ENCODE assay signal across 8 cellular contexts in genomic region chr5:180315762-180316212, GRCh38. TPM values are rescaled to one million over a fixed set of nuclear protein-coding genes. Genes with fewer than 3 reads are reported as not detected.
DNase-seq lines count a peak whose midpoint lies in the region; ATAC-seq and TF ChIP-seq lines count a peak whose summit lies in the region.

No MANE protein-coding gene starts in this region.

- POLR2A ChIA-PET in GM10248 (lab: Yijun Ruan, JAX): no interaction called here
- POLR2A ChIA-PET in PC-9 (lab: Charles Lee; ENCODE audit: unreplicated experiment): no interaction called here

- DNase-seq in GM10248 (ENCODE audit: extremely low spot score) (peak; percentile 80), PC-9 (peak; percentile 43 to 73), foreskin fibroblast (peak; percentile 44 to 78), upper lobe of left lung (peak; percentile 72 to 88), OCI-M2 (lab: John Stamatoyannopoulos, UW; ENCODE audit: unreplicated experiment) (no peak)
- peak; percentile 56 to 64 for DNase-seq in activated T-helper 1 cell treated with anti-CD3 and anti-CD28 coated beads, Interleukin-2, amount 50 U/mL, for 16 hours (ENCODE audit: low read depth in 1 of 2, low spot score in 1 of 2)

- H3K9me2 ChIP-seq in PC-9 (ENCODE audit: insufficient read depth): no peaks in the 10 kb centered on the region

- WGBS in upper lobe of left lung, 2 donors: 64 to 65% methylated on average over 9 of the region's 9 CpGs

- H3K36me3 ChIP-seq in PC-9 (ENCODE audit: low read depth): no peaks in the 10 kb centered on the region
- no peaks in the 10 kb centered on the region for H3K36me3 ChIP-seq in parathyroid adenoma (ENCODE audit: control insufficient read depth, insufficient read depth, low read length)
- H3K36me3 ChIP-seq in upper lobe of left lung: peaks cover 0 to 5% (median 0%) of the 10 kb centered on the region in 4 donors

- no peak overlapping the region for H3K9ac ChIP-seq in parathyroid adenoma

- no TSS peak for BruUV-seq in PC-9 (replicated peaks; lab: Mats Ljungman, UMichigan)

- H3K79me2 ChIP-seq in PC-9 (ENCODE audit: low read depth) (no peaks in the 10 kb centered on the region), parathyroid adenoma (no peaks in the 10 kb centered on the region)

- no peak for TF ChIP-seq EP300 in upper lobe of left lung (IDR thresholded peaks at IDR 0.05)

- H3K4me2 ChIP-seq in PC-9 (no peak overlapping the region), parathyroid adenoma (ENCODE audit: low read length) (no peak overlapping the region)

- no peaks in the 10 kb centered on the region; the same call in 1 of the 2 replicates for H3F3A ChIP-seq in PC-9 (ENCODE audit: insufficient read depth, low read depth)

- H2AFZ ChIP-seq in PC-9 (no peak overlapping the region), parathyroid adenoma (no peak overlapping the region)

- no peaks in the 10 kb centered on the region for H3K27me3 ChIP-seq in PC-9 (ENCODE audit: insufficient read depth, low read depth)
- no peaks in the 10 kb centered on the region for H3K27me3 ChIP-seq in parathyroid adenoma (ENCODE audit: control insufficient read depth, insufficient read depth, low read length)
- H3K27me3 ChIP-seq in upper lobe of left lung: no peaks in the 10 kb centered on the region

- no peak for TF ChIP-seq POLR2A in upper lobe of left lung (IDR thresholded peaks at IDR 0.05)

- ATAC-seq in HG02798 (IDR thresholded peaks at IDR 0.05; ENCODE audit: poor library complexity, unreplicated experiment) (peak; percentile 74), upper lobe of left lung (ENCODE audit: low FRiP score in 2 of 2) (peak; percentile 82 to 89)

- H3K4me1 ChIP-seq in PC-9 (replicated peaks; ENCODE audit: insufficient read depth) (no peaks in the 10 kb centered on the region), parathyroid adenoma (no peaks in the 10 kb centered on the region), upper lobe of left lung (no peaks in the 10 kb centered on the region)

- H3K4me3 ChIP-seq in PC-9: no peak overlapping the region
- no peak overlapping the region for H3K4me3 ChIP-seq in foreskin fibroblast (ENCODE audit: low read depth in 1 of 2, low read length in 2 of 2)
- no peak overlapping the region for H3K4me3 ChIP-seq in parathyroid adenoma (ENCODE audit: low read depth, low read length)
- H3K4me3 ChIP-seq in upper lobe of left lung: no peak overlapping the region

- H4K20me1 ChIP-seq in PC-9 (ENCODE audit: insufficient read depth): no peaks in the 10 kb centered on the region

- TF ChIP-seq CTCF in GM10248 (IDR thresholded peaks at IDR 0.05; ENCODE audit: control extremely low read depth, extremely low read depth, low read depth, missing control alignments): peak; percentile 70
- peak; percentile 98 for TF ChIP-seq CTCF in PC-9 (conservative IDR thresholded peaks at IDR 0.05)
- TF ChIP-seq CTCF in foreskin fibroblast (IDR thresholded peaks at IDR 0.05; ENCODE audit: low read depth, low read length): peak; percentile 96
- peak; percentile 90 for TF ChIP-seq CTCF in parathyroid adenoma (IDR thresholded peaks at IDR 0.05)
- peak; percentile 87 to 94 (median 90) for TF ChIP-seq CTCF in upper lobe of left lung (IDR thresholded peaks at IDR 0.05)

- H3K27ac ChIP-seq in PC-9 (no peak overlapping the region), parathyroid adenoma (no peak overlapping the region), upper lobe of left lung (no peak overlapping the region)

- CTCF ChIA-PET in GM10248 (lab: Yijun Ruan, JAX) (interaction anchor here (0.8 to 4.6 kb wide), 16 partner anchors 8 to 514 kb away, joined by 3 to 42 read pairs (median 5); partner anchors contain the start of gene MAPK9), PC-9 (lab: Charles Lee) (interaction anchor here (0.8 to 1.5 kb wide), 6 partner anchors 13 to 39 kb away, joined by 3 to 16 read pairs (median 4); no protein-coding TSS in a partner anchor)

- intact Hi-C loops in PC-9 (cut with micrococcal nuclease; ENCODE audit: unreplicated experiment): loop anchor here (1.0 to 2.0 kb wide), 3 partner anchors 15 to 37 kb away; partner anchors contain the start of gene GFPT2

- no peaks in the 10 kb centered on the region for H3K9me3 ChIP-seq in PC-9 (ENCODE audit: insufficient read depth, low read depth)
- H3K9me3 ChIP-seq in parathyroid adenoma (ENCODE audit: control insufficient read depth, low read length): no peaks in the 10 kb centered on the region
- H3K9me3 ChIP-seq in upper lobe of left lung: no peaks in the 10 kb centered on the region

RNA-seq across cellular contexts. Expression of gene MAPK9, which starts 23.9 kb away (rescaled TPM):
- total RNA-seq in PC-9 (2021) (48.8 and 54.0 TPM in 2 replicates), upper lobe of left lung (10 to 100 TPM; 20.8 to 58.5 (median 33.4) TPM)

RNA-seq across cellular contexts. Expression of gene GFPT2, which starts 37.3 kb away (rescaled TPM):
- total RNA-seq in PC-9 (2021) (22.5 and 24.4 TPM in 2 replicates), upper lobe of left lung (10 to 100 TPM in 4 of 6 donors, 1 to 10 TPM in 2; 6.8 to 35.4 (median 18.0) TPM)
